ENCODE assay signal across 8 cellular contexts in genomic region chr1:159881930-159882839, GRCh38. TPM values are rescaled to one million over a fixed set of nuclear protein-coding genes. Genes with fewer than 3 reads are reported as not detected.
DNase-seq lines count a peak whose midpoint lies in the region; ATAC-seq and FAIRE-seq lines count a peak whose summit lies in the region.

No MANE protein-coding gene starts in this region.

- peak; percentile 38 for FAIRE-seq in HTR-8/SVneo (lab: Jason Lieb, UNC)

- no peaks in the 10 kb centered on the region for H3K36me3 Mint-ChIP-seq in naive thymus-derived CD8-positive, alpha-beta T cell

- H3K27ac Mint-ChIP-seq in naive thymus-derived CD8-positive, alpha-beta T cell, result no peak overlapping the region

- peak in 1 of 2 donors; percentile 42 for ATAC-seq in naive thymus-derived CD8-positive, alpha-beta T cell
- no peak for ATAC-seq in GM19328 (IDR thresholded peaks at IDR 0.05; ENCODE audit: unreplicated experiment)

- no peak overlapping the region for H3K4me3 Mint-ChIP-seq in naive thymus-derived CD8-positive, alpha-beta T cell

- POLR2A ChIA-PET in naive thymus-derived CD8-positive, alpha-beta T cell (lab: Charles Lee), result no interaction called here

- H3K4me1 Mint-ChIP-seq in naive thymus-derived CD8-positive, alpha-beta T cell, result peaks cover 0 to 2% (median 0%) of the 10 kb centered on the region in 4 donors

- peak; percentile 52 for DNase-seq in CD1c-positive myeloid dendritic cell (ENCODE audit: extremely low spot score)
- peak; percentile 69 for DNase-seq in HTR-8/SVneo (ENCODE audit: insufficient read length, low spot score)
- peak; percentile 38 for DNase-seq in OCI-M1 (lab: John Stamatoyannopoulos, UW)
- peak; percentile 30 for DNase-seq in effector CD8-positive, alpha-beta T cell (lab: John Stamatoyannopoulos, UW)
- peak in 6 of 10 donors; percentile 12 to 27 (median 22) for DNase-seq in naive thymus-derived CD8-positive, alpha-beta T cell
- no peak for DNase-seq in activated CD8-positive, alpha-beta memory T cell treated with anti-CD3 and anti-CD28 coated beads, Interleukin-2, amount 50 U/mL, for 48 hours
- DNase-seq in T-helper 2 cell, result no peak

- H3K27me3 Mint-ChIP-seq in naive thymus-derived CD8-positive, alpha-beta T cell, result peaks cover 0 to 2% (median 0%) of the 10 kb centered on the region in 5 donors

- no peaks in the 10 kb centered on the region for H3K9me3 Mint-ChIP-seq in naive thymus-derived CD8-positive, alpha-beta T cell

RNA-seq across cellular contexts. Expression of gene CFAP45, which starts 17.8 kb away (rescaled TPM):
- 1 to 10 TPM; 1.3 to 1.5 TPM for total RNA-seq in naive thymus-derived CD8-positive, alpha-beta T cell
- under 1 TPM in 1 of 3 donors, not detected in 2; 0.33 TPM for polyA plus RNA-seq in naive thymus-derived CD8-positive, alpha-beta T cell

RNA-seq across cellular contexts. Expression of gene VSIG8, which starts 19.7 kb away (rescaled TPM):
- total RNA-seq in naive thymus-derived CD8-positive, alpha-beta T cell, result not detected
- polyA plus RNA-seq in naive thymus-derived CD8-positive, alpha-beta T cell, result not detected

RNA-seq across cellular contexts. Expression of gene TAGLN2, which starts 43.1 kb away (rescaled TPM):
- 100 to 1,000 TPM; 125 to 136 TPM for total RNA-seq in naive thymus-derived CD8-positive, alpha-beta T cell
- 100 to 1,000 TPM; 477 to 825 (median 609) TPM for polyA plus RNA-seq in naive thymus-derived CD8-positive, alpha-beta T cell

RNA-seq across cellular contexts. Expression of gene SLAMF8, which starts 55.5 kb away (rescaled TPM):
- total RNA-seq in naive thymus-derived CD8-positive, alpha-beta T cell, result under 1 TPM; 0.10 to 0.36 TPM
- polyA plus RNA-seq in naive thymus-derived CD8-positive, alpha-beta T cell, result 1 to 10 TPM in 1 of 3 donors, under 1 TPM in 2; 0.47 to 3.0 (median 0.64) TPM

Comparison
In these comparisons a context has a peak if more than half of its experiments do, and no peak if none do; other contexts are left out.
1. DNase-seq: peak in CD1c-positive myeloid dendritic cell (single experiment), HTR-8/SVneo (single experiment), OCI-M1 (single experiment), effector CD8-positive, alpha-beta T cell (single experiment) and naive thymus-derived CD8-positive, alpha-beta T cell (6 of 10); none in activated CD8-positive, alpha-beta memory T cell treated with anti-CD3 and anti-CD28 coated beads, Interleukin-2, amount 50 U/mL, for 48 hours (single experiment) and T-helper 2 cell (0 of 5).